Comparison of ENCODE assay signal across 22 cellular contexts in genomic region chr3:136247855-136248254, GRCh38.
"Had no signal": no experiment of that assay in that cellular context is flagged by ENCODE, and none has a peak within 500 bp of the region (broad histone marks: within the 10 kb centered on the region; RNA-seq: fewer than 3 reads in every experiment).

No MANE protein-coding gene starts in this region.

- H3K27me3 ChIP-seq: ascending aorta, foreskin keratinocyte, hepatocyte, left lung, neutrophil, pancreas, right atrium auricular region, transverse colon, uterus had no signal

- DNase-seq: activated CD4-positive, alpha-beta T cell treated with anti-CD3 and anti-CD28 coated beads, Interleukin-2, amount 50 U/mL, for 1 hour; activated CD4-positive, CD25-positive, alpha-beta regulatory T cell treated with anti-CD3 and anti-CD28 coated beads, Interleukin-2, amount 50 U/mL, for 72 hours; activated CD8-positive, alpha-beta T cell treated with anti-CD3 and anti-CD28 coated beads, Interleukin-2, amount 10 ng/mL, durations not matched to agents 7 days and 5 days; activated gamma-delta T cell; central memory CD4-positive, alpha-beta T cell; effector memory CD4-positive, alpha-beta T cell; foreskin keratinocyte; immature natural killer cell; left lung; naive thymus-derived CD4-positive, alpha-beta T cell; pancreas; psoas muscle; stimulated activated CD4-positive, alpha-beta T cell treated with anti-CD3 and anti-CD28 coated beads, Interleukin-4, amount 100 ng/mL, for 24 hours; stimulated activated naive CD8-positive, alpha-beta T cell treated with anti-CD3 and anti-CD28 coated beads, Interleukin-15, amount 100 ng/mL, for 72 hours; transverse colon; uterus had no signal

- H3K4me1 ChIP-seq: foreskin keratinocyte, uterus had no signal

- H3K9me3 ChIP-seq: ascending aorta, left lung, neutrophil, pancreas, psoas muscle, right atrium auricular region, transverse colon, uterus had no signal

- H3K36me3 ChIP-seq: ascending aorta, left lung, neutrophil, pancreas, right atrium auricular region, transverse colon, uterus had no signal

- ATAC-seq: activated CD8-positive, alpha-beta T cell treated with anti-CD3 and anti-CD28 coated beads, Interleukin-2, amount 10 ng/mL, durations not matched to agents 7 days and 5 days; foreskin keratinocyte; left lung; naive thymus-derived CD4-positive, alpha-beta T cell; pancreas; psoas muscle; stimulated activated naive CD8-positive, alpha-beta T cell treated with anti-CD3 and anti-CD28 coated beads, Interleukin-15, amount 100 ng/mL, for 72 hours had no signal

- H3K36me3 Mint-ChIP-seq: activated naive CD4-positive, alpha-beta T cell treated with anti-CD3 and anti-CD28 coated beads, Interleukin-2, amount 50 U/mL, for 24 hours; immature natural killer cell had no signal

- H3K4me3 ChIP-seq: ascending aorta, hepatocyte, left lung, pancreas, psoas muscle, right atrium auricular region, transverse colon, uterus had no signal

- H3K27me3 Mint-ChIP-seq: activated naive CD4-positive, alpha-beta T cell treated with anti-CD3 and anti-CD28 coated beads, Interleukin-2, amount 50 U/mL, for 24 hours; stimulated activated naive CD8-positive, alpha-beta T cell treated with anti-CD3 and anti-CD28 coated beads, Interleukin-15, amount 100 ng/mL, for 72 hours had no signal

- H3K9me3 Mint-ChIP-seq: activated naive CD4-positive, alpha-beta T cell treated with anti-CD3 and anti-CD28 coated beads, Interleukin-2, amount 50 U/mL, for 24 hours; activated T-helper 1 cell treated with anti-CD3 and anti-CD28 coated beads, Interleukin-12 subunit alpha, Interleukin-12 subunit beta, Interleukin-2, Interleukin-4 antibody, amounts not matched to agents 30 ng/mL and 10 ng/mL and 1 ng/mL, durations not matched to agents 14 hours and 24 hours and 36 hours; immature natural killer cell; stimulated activated naive CD8-positive, alpha-beta T cell treated with anti-CD3 and anti-CD28 coated beads, Interleukin-15, amount 100 ng/mL, for 72 hours had no signal

- H2AFZ ChIP-seq: hepatocyte had no signal

- H3K27ac ChIP-seq: ascending aorta, foreskin keratinocyte, hepatocyte, left lung, neutrophil, pancreas, psoas muscle, right atrium auricular region, transverse colon, uterus had no signal

- H3K4me3 Mint-ChIP-seq: activated CD8-positive, alpha-beta T cell treated with anti-CD3 and anti-CD28 coated beads, Interleukin-2, amount 10 ng/mL, durations not matched to agents 7 days and 5 days; activated naive CD4-positive, alpha-beta T cell treated with anti-CD3 and anti-CD28 coated beads, Interleukin-2, amount 50 U/mL, for 24 hours; activated T-helper 1 cell treated with anti-CD3 and anti-CD28 coated beads, Interleukin-12 subunit alpha, Interleukin-12 subunit beta, Interleukin-2, Interleukin-4 antibody, amounts not matched to agents 30 ng/mL and 10 ng/mL and 1 ng/mL, durations not matched to agents 14 hours and 24 hours and 36 hours; naive thymus-derived CD4-positive, alpha-beta T cell; stimulated activated naive CD8-positive, alpha-beta T cell treated with anti-CD3 and anti-CD28 coated beads, Interleukin-15, amount 100 ng/mL, for 72 hours had no signal

- H3K27ac Mint-ChIP-seq: activated CD8-positive, alpha-beta T cell treated with anti-CD3 and anti-CD28 coated beads, Interleukin-2, amount 10 ng/mL, durations not matched to agents 7 days and 5 days; activated naive CD4-positive, alpha-beta T cell treated with anti-CD3 and anti-CD28 coated beads, Interleukin-2, amount 50 U/mL, for 24 hours; activated T-helper 1 cell treated with anti-CD3 and anti-CD28 coated beads, Interleukin-12 subunit alpha, Interleukin-12 subunit beta, Interleukin-2, Interleukin-4 antibody, amounts not matched to agents 30 ng/mL and 10 ng/mL and 1 ng/mL, durations not matched to agents 14 hours and 24 hours and 36 hours; immature natural killer cell had no signal

- H3K4me2 ChIP-seq: hepatocyte had no signal
